Comparison of ENCODE assay signal across 20 cellular contexts in the genomic region with DNA sequence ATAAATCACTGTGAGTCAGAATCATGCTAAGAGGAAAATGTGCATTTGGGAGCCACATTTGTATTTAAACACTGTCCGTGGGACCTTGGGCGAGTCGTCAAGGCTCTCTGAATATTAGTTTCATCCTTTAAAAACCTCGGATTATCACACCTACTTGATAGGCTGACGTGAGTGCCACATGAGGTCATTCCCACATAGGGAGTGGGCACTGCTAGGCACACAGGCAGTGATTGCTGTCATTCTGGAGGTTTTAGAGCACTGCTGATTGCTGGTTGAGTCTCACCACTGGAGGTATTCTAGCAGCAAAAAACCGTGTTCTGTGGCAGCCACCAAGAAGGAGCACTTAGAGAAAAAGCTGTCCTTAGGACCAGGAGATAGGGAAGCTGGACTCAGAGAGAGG. TPM values are rescaled to one million over a fixed set of nuclear protein-coding genes. Genes with fewer than 3 reads are reported as not detected.
DNase-seq lines count a peak whose midpoint lies in the region; ATAC-seq and TF ChIP-seq lines count a peak whose summit lies in the region.
"Had no signal": no experiment of that assay in that cellular context is flagged by ENCODE, and none has a peak within 500 bp of the region (broad histone marks: within the 10 kb centered on the region; RNA-seq: fewer than 3 reads in every experiment).

No MANE protein-coding gene starts in this region.

- CTCF ChIA-PET in HEK293 (lab: Yijun Ruan, JAX), result no interaction called here

- ATAC-seq in GM19463 (IDR thresholded peaks at IDR 0.05; ENCODE audit: unreplicated experiment), result no peak
- ATAC-seq: CD8-positive, alpha-beta T cell; natural killer cell; T-cell had no signal

- H3K9me3 ChIP-seq in HEK293 (ENCODE audit: control insufficient read depth, insufficient read depth, low read depth, low read length) (no peaks in the 10 kb centered on the region), hepatocyte (ENCODE audit: low read depth) (no peaks in the 10 kb centered on the region), spleen (no peaks in the 10 kb centered on the region), testis (no peaks in the 10 kb centered on the region)

- no peaks in the 10 kb centered on the region for H3K9me2 ChIP-seq in hepatocyte (replicated peaks; ENCODE audit: insufficient read depth)

- H4K20me1 ChIP-seq in hepatocyte (ENCODE audit: insufficient read depth, poor library complexity, severe bottlenecking), result no peaks in the 10 kb centered on the region

- H3K4me2 ChIP-seq in hepatocyte, result no peak overlapping the region

- no peak for TF ChIP-seq POLR2A in spleen (IDR thresholded peaks at IDR 0.05)
- TF ChIP-seq POLR2A in testis (IDR thresholded peaks at IDR 0.05), result no peak

- H3K79me2 ChIP-seq in hepatocyte, result no peaks in the 10 kb centered on the region

- intact Hi-C loops in spleen (cut with DNase I; ENCODE audit: low total_unique reads) (no loop called here), testis (cut with DNase I; ENCODE audit: low total_unique reads) (no loop called here)

- H3K27ac ChIP-seq in HEK293 (ENCODE audit: extremely low read depth, low read depth, low read length) (0 out of 2 replicates have a peak overlapping the region, but pooled peaks have one; percentile 46), coronary artery (peak overlapping the region; percentile 62 to 63), hepatocyte (peak overlapping the region; percentile 24), spleen (peak overlapping the region in 6 of 8 donors; percentile 13 to 57 (median 41)), testis (peak overlapping the region in 1 of 2 donors; percentile 30)

- no peak overlapping the region for H2AFZ ChIP-seq in hepatocyte

- H3K4me3 ChIP-seq in HEK293 (ENCODE audit: low read depth, low read length), result no peak overlapping the region
- H3K4me3 ChIP-seq in coronary artery, result peak overlapping the region; percentile 15
- no peak overlapping the region for H3K4me3 ChIP-seq in hepatocyte
- H3K4me3 ChIP-seq in spleen, result no peak overlapping the region
- no peak overlapping the region for H3K4me3 ChIP-seq in testis

- POLR2A ChIA-PET in HEK293 (lab: Yijun Ruan, JAX), result no interaction called here

- TF ChIP-seq CTCF in HEK293 (tag by site-specific recombination; IDR thresholded peaks at IDR 0.05) (no peak), coronary artery (IDR thresholded peaks at IDR 0.05) (no peak), hepatocyte (IDR thresholded peaks at IDR 0.05; ENCODE audit: poor library complexity) (no peak), spleen (IDR thresholded peaks at IDR 0.05 in 8 of 11, conservative IDR thresholded peaks at IDR 0.05 in 3 of 11) (no peak), testis (IDR thresholded peaks at IDR 0.05) (no peak)

- no peak for DNase-seq in coronary artery (ENCODE audit: low spot score)
- DNase-seq in hepatocyte (ENCODE audit: low spot score), result no peak
- no peak for DNase-seq in spleen
- no peak for DNase-seq in EL
- no peak for DNase-seq in NOMO-1 treated with DMSO at 0.1 percent for 48 hours (lab: John Stamatoyannopoulos, UW; ENCODE audit: unreplicated experiment)
- no peak for DNase-seq in testis
- DNase-seq: activated CD4-positive, alpha-beta T cell treated with anti-CD3 and anti-CD28 coated beads, Interleukin-2, amount 50 U/mL, for 4 hours; amygdala; CD8-positive, alpha-beta T cell; DMS53; endodermal cell; KBM-7; kidney; natural killer cell; NCI-H1694 treated with DMSO at 0.1 percent for 48 hours; NCI-H226; SHP77 treated with DMSO at 0.1 percent for 48 hours; T-cell had no signal

- H3K36me3 ChIP-seq in HEK293 (ENCODE audit: control insufficient read depth in 2 of 2, insufficient read depth in 1 of 2, low read length in 2 of 2) (no peaks in the 10 kb centered on the region), hepatocyte (replicated peaks; ENCODE audit: insufficient read depth, low read depth) (no peaks in the 10 kb centered on the region), spleen (no peaks in the 10 kb centered on the region), testis (ENCODE audit: low read depth, missing control alignments) (no peaks in the 10 kb centered on the region)

- H3K27me3 ChIP-seq in hepatocyte (no peaks in the 10 kb centered on the region), spleen (replicated peaks in 1 of 7) (no peaks in the 10 kb centered on the region), testis (no peaks in the 10 kb centered on the region)

- peaks cover 13% of the 10 kb centered on the region for H3K4me1 ChIP-seq in HEK293 (ENCODE audit: control insufficient read depth, insufficient read depth, low read length)
- H3K4me1 ChIP-seq in hepatocyte (ENCODE audit: insufficient read depth), result no peaks in the 10 kb centered on the region
- H3K4me1 ChIP-seq in spleen, result peaks cover 0 to 6% (median 0%) of the 10 kb centered on the region in 6 donors
- peaks cover 3% of the 10 kb centered on the region for H3K4me1 ChIP-seq in testis

- 62% methylated on average over 6 of the region's 6 CpGs for WGBS in hepatocyte (ENCODE audit: low lambda C conversion rate, missing lambda C conversion rate)
- 65 to 84% (median 75%) methylated on average over 6 of the region's 6 CpGs for WGBS in spleen, 5 donors
- WGBS in testis, 2 donors, result 52 to 59% methylated on average over 5 to 6 of the region's 6 CpGs

TF ChIP-seq in HEK293, 187 proteins besides CTCF, POLR2A, EP300 and RAD21 (continues in another document):
- TF ChIP-seq, protein P1, sequence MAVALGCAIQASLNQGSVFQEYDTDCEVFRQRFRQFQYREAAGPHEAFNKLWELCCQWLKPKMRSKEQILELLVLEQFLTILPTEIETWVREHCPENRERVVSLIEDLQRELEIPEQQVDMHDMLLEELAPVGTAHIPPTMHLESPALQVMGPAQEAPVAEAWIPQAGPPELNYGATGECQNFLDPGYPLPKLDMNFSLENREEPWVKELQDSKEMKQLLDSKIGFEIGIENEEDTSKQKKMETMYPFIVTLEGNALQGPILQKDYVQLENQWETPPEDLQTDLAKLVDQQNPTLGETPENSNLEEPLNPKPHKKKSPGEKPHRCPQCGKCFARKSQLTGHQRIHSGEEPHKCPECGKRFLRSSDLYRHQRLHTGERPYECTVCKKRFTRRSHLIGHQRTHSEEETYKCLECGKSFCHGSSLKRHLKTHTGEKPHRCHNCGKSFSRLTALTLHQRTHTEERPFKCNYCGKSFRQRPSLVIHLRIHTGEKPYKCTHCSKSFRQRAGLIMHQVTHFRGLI (tag by site-specific recombination; IDR thresholded peaks at IDR 0.05), result no peak
- TF ChIP-seq ZNF529 (tag by site-specific recombination; IDR thresholded peaks at IDR 0.05; ENCODE audit: insufficient replicate concordance) (no peak), ZNF544 (tag by site-specific recombination; IDR thresholded peaks at IDR 0.05) (no peak), IKZF3 (tag by site-specific recombination; IDR thresholded peaks at IDR 0.05) (no peak), ZNF132 (tag by site-specific recombination; IDR thresholded peaks at IDR 0.05; ENCODE audit: borderline replicate concordance) (no peak), KLF7 (tag by site-specific recombination; IDR thresholded peaks at IDR 0.05; ENCODE audit: borderline replicate concordance) (no peak), SP7 (tag by site-specific recombination; IDR thresholded peaks at IDR 0.05) (peak; percentile 38; the same call in 1 of the 2 replicates)
- TF ChIP-seq, protein P2, sequence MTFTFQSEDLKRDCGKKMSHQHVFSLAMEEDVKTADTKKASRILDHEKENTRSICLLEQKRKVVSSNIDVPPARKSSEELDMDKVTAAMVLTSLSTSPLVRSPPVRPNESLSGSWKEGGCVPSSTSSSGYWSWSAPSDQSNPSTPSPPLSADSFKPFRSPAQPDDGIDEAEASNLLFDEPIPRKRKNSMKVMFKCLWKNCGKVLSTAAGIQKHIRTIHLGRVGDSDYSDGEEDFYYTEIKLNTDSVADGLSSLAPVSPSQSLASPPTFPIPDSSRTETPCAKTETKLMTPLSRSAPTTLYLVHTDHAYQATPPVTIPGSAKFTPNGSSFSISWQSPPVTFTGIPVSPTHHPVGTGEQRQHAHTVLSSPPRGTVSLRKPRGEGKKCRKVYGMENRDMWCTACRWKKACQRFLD (tag by site-specific recombination; IDR thresholded peaks at IDR 0.05), result no peak
- TF ChIP-seq, protein P3, sequence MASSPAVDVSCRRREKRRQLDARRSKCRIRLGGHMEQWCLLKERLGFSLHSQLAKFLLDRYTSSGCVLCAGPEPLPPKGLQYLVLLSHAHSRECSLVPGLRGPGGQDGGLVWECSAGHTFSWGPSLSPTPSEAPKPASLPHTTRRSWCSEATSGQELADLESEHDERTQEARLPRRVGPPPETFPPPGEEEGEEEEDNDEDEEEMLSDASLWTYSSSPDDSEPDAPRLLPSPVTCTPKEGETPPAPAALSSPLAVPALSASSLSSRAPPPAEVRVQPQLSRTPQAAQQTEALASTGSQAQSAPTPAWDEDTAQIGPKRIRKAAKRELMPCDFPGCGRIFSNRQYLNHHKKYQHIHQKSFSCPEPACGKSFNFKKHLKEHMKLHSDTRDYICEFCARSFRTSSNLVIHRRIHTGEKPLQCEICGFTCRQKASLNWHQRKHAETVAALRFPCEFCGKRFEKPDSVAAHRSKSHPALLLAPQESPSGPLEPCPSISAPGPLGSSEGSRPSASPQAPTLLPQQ (tag by site-specific recombination; IDR thresholded peaks at IDR 0.05), result no peak
- TF ChIP-seq, protein P4, sequence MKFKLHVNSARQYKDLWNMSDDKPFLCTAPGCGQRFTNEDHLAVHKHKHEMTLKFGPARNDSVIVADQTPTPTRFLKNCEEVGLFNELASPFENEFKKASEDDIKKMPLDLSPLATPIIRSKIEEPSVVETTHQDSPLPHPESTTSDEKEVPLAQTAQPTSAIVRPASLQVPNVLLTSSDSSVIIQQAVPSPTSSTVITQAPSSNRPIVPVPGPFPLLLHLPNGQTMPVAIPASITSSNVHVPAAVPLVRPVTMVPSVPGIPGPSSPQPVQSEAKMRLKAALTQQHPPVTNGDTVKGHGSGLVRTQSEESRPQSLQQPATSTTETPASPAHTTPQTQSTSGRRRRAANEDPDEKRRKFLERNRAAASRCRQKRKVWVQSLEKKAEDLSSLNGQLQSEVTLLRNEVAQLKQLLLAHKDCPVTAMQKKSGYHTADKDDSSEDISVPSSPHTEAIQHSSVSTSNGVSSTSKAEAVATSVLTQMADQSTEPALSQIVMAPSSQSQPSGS (tag by site-specific recombination; IDR thresholded peaks at IDR 0.05; ENCODE audit: low read depth), result peak; percentile 40; the same call in 1 of the 2 replicates

RNA-seq across cellular contexts. Expression of a gene that starts 20.8 kb away (rescaled TPM):
- total RNA-seq in hepatocyte, result 56.7 and 145 TPM in 2 replicates
- 18.8 and 27.0 TPM in 2 replicates for polyA plus RNA-seq in hepatocyte
- total RNA-seq in spleen, result 100 to 1,000 TPM in 1 of 7 donors, 10 to 100 TPM in 6; 34.1 to 152 (median 73.3) TPM
- polyA plus RNA-seq in spleen, result 100 to 1,000 TPM in 1 of 3 donors, 10 to 100 TPM in 2; 33.5 to 163 (median 48.7) TPM
- 10 to 100 TPM; 87.2 to 97.7 TPM for total RNA-seq in testis
- polyA plus RNA-seq in testis (ENCODE audit: insufficient read depth, low read depth, low replicate concordance), result 33.3 TPM
